In the genomic region with DNA sequence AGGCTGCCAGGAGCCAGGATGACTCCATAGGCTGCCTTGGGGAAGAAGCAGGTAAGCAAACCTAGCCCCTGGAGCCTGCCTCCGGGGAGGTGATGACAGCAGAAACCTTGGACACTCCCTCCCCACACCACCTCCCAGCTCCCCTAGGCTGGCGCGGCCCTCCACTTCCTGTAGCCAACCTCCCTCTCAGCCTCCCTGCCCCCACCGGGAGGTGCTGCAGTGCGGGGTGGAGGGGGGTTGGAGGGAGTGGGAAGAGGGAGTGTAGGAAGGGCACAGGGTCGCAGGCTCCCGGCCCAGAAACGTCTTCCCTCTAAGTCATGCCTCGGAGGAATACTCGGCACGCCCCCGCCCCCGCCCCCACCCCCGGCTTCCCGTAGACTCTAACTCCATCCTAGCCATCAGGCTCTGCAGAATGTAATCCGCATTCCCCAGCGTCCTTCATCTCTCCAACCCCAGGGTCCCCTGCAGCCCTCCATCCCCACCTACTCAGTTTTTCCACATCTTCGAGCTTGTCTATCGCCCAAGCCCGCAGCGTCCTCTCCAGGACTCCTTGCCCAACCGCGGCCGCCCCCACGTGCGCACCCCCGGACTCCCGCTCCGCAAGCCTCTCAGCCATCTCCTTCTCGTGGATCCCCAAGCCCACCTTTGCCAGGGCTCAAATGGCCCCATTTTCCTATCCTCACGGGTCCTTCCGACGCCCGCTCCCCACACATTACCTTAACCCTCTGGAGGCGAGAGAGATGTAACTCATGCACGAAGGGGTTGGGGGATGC, we compare ENCODE assay signal across 8 cellular contexts. TPM values are rescaled to one million over a fixed set of nuclear protein-coding genes. Genes with fewer than 3 reads are reported as not detected.
DNase-seq lines count a peak whose midpoint lies in the region; ATAC-seq and TF ChIP-seq lines count a peak whose summit lies in the region.

No MANE protein-coding gene starts in this region.

- H3K4me3 Mint-ChIP-seq in brain: peak overlapping the region; percentile 96 to 99 (median 96)

- peak; percentile 48 to 63 for DNase-seq in NCI-H524 (lab: John Stamatoyannopoulos, UW)
- DNase-seq in NCI-H524 treated with DMSO at 0.1 percent for 48 hours (lab: John Stamatoyannopoulos, UW): no peak
- DNase-seq in NB4 (ENCODE audit: low read depth): peak; percentile 81
- DNase-seq in T-helper 2 cell: peak in 3 of 5 experiments; percentile 28 to 66 (median 38)
- DNase-seq in sciatic nerve (ENCODE audit: low spot score): peak; percentile 73

- H3K36me3 ChIP-seq in iPS-15b (ENCODE audit: control insufficient read depth, insufficient read depth, low read length): peaks cover 7% of the 10 kb centered on the region

- TF ChIP-seq CTCF in NB4 (IDR thresholded peaks at IDR 0.05; ENCODE audit: low read depth, low read length) (no peak), brain (conservative IDR thresholded peaks at IDR 0.05) (no peak)

- ATAC-seq in sciatic nerve (peak; percentile 69), HG02973 (IDR thresholded peaks at IDR 0.05; ENCODE audit: unreplicated experiment) (no peak)

- H3K9ac ChIP-seq in iPS-15b (ENCODE audit: low read depth, low read length): peak overlapping the region; percentile 37

- no peaks in the 10 kb centered on the region for H3K9me3 ChIP-seq in iPS-15b (ENCODE audit: control insufficient read depth, insufficient read depth, low read length)

- H3K36me3 Mint-ChIP-seq in brain: peaks cover 13% of the 10 kb centered on the region

- H3K4me1 ChIP-seq in iPS-15b (ENCODE audit: control insufficient read depth, insufficient read depth, low read length): peaks cover 9% of the 10 kb centered on the region

- intact Hi-C loops in sciatic nerve (cut with DNase I): no loop called here

- peak overlapping the region; percentile 86 to 96 (median 91) for H3K27ac Mint-ChIP-seq in brain

- H3K4me3 ChIP-seq in NB4 (ENCODE audit: low read depth, low read length) (peak overlapping the region; percentile 74), iPS-15b (ENCODE audit: low read depth, low read length) (peak overlapping the region; percentile 84)

- H3K27me3 ChIP-seq in iPS-15b (ENCODE audit: control insufficient read depth, insufficient read depth, low read length): no peaks in the 10 kb centered on the region

- no peaks in the 10 kb centered on the region for H3K9me3 Mint-ChIP-seq in brain

- no peak for TF ChIP-seq POLR2A in NB4 (IDR thresholded peaks at IDR 0.05; ENCODE audit: extremely low read depth, insufficient read length)

- peaks cover 9% of the 10 kb centered on the region for H3K27me3 Mint-ChIP-seq in brain

- H3K4me1 Mint-ChIP-seq in brain: peaks cover 20% of the 10 kb centered on the region

RNA-seq across cellular contexts. Expression of gene LPCAT4, which starts 0.5 kb away (rescaled TPM):
- 39.0 TPM for polyA plus RNA-seq in brain (ENCODE audit: insufficient read depth, low read depth, low replicate concordance)
- 69.0 TPM for total RNA-seq in sciatic nerve

RNA-seq across cellular contexts. Expression of gene NUTM1, which starts 23.3 kb away (rescaled TPM):
- polyA plus RNA-seq in brain (ENCODE audit: insufficient read depth, low read depth, low replicate concordance): not detected
- not detected for total RNA-seq in sciatic nerve

RNA-seq across cellular contexts. Expression of gene NOP10, which starts 23.5 kb away (rescaled TPM):
- 176 TPM for polyA plus RNA-seq in brain (ENCODE audit: insufficient read depth, low read depth, low replicate concordance)
- total RNA-seq in sciatic nerve: 90.2 TPM

RNA-seq across cellular contexts. Expression of gene SLC12A6, which starts 28.9 kb away (rescaled TPM):
- polyA plus RNA-seq in brain (ENCODE audit: insufficient read depth, low read depth, low replicate concordance): 24.7 TPM
- total RNA-seq in sciatic nerve: 28.8 TPM
